8 cellular contexts compared by ENCODE assay signal in genomic region chr7:157386979-157387800, GRCh38. TPM values are rescaled to one million over a fixed set of nuclear protein-coding genes. Genes with fewer than 3 reads are reported as not detected.
DNase-seq lines count a peak whose midpoint lies in the region; TF ChIP-seq lines count a peak whose summit lies in the region.

No MANE protein-coding gene starts in this region.

- CTCF ChIA-PET in HEK293T (lab: Yijun Ruan, JAX): interaction anchor here (0.6 to 3.1 kb wide), 17 partner anchors 8 to 113 kb away, joined by 3 to 19 read pairs (median 4); no protein-coding TSS in a partner anchor

- peaks cover 36% of the 10 kb centered on the region for H3K4me1 Mint-ChIP-seq in T-helper 1 cell treated with Interleukin-12 subunit alpha and Interleukin-12 subunit beta and Interleukin-4 antibody, amounts not matched to agents 30 μg/mL and 1 μg/mL, for 36 hours (ENCODE audit: low read depth)

- peaks cover 36% of the 10 kb centered on the region for H3K36me3 Mint-ChIP-seq in T-helper 1 cell treated with Interleukin-12 subunit alpha and Interleukin-12 subunit beta and Interleukin-4 antibody, amounts not matched to agents 30 μg/mL and 1 μg/mL, for 36 hours (ENCODE audit: low read depth)

- H3K9me3 ChIP-seq in skeletal muscle satellite cell (replicated peaks; ENCODE audit: low read length): no peaks in the 10 kb centered on the region

- POLR2A ChIA-PET in HEK293T (lab: Yijun Ruan, JAX): no interaction called here

- peak overlapping the region; percentile 56 for H3K27ac Mint-ChIP-seq in T-helper 1 cell treated with Interleukin-12 subunit alpha and Interleukin-12 subunit beta and Interleukin-4 antibody, amounts not matched to agents 30 μg/mL and 1 μg/mL, for 36 hours

- H3K4me3 ChIP-seq in GM12864 (ENCODE audit: low read depth, low read length) (peak overlapping the region; percentile 1; the same call in 1 of the 2 replicates), skeletal muscle satellite cell (ENCODE audit: low read length) (no peak overlapping the region)

- no peaks in the 10 kb centered on the region for H3K9me3 Mint-ChIP-seq in T-helper 1 cell treated with Interleukin-12 subunit alpha and Interleukin-12 subunit beta and Interleukin-4 antibody, amounts not matched to agents 30 μg/mL and 1 μg/mL, for 36 hours

- H3K9ac ChIP-seq in skeletal muscle satellite cell (ENCODE audit: low read depth, low read length): peak overlapping the region; percentile 29

- H3K4me3 Mint-ChIP-seq in T-helper 1 cell treated with Interleukin-12 subunit alpha and Interleukin-12 subunit beta and Interleukin-4 antibody, amounts not matched to agents 30 μg/mL and 1 μg/mL, for 36 hours: no peak overlapping the region

- peaks cover 71% of the 10 kb centered on the region for H3K36me3 ChIP-seq in skeletal muscle satellite cell (ENCODE audit: insufficient read depth, low read length)

- peak; percentile 86 for TF ChIP-seq CTCF in GM12864 (IDR thresholded peaks at IDR 0.05; ENCODE audit: low read depth, low read length, missing control alignments)

- peaks cover 41% of the 10 kb centered on the region for H3K4me1 ChIP-seq in skeletal muscle satellite cell (ENCODE audit: control insufficient read depth, insufficient read depth, low read length)

- peak; percentile 76 for DNase-seq in GM12864 (ENCODE audit: low read depth)
- peak; percentile 97 for DNase-seq in HEK293T (ENCODE audit: extremely low spot score)
- peak; percentile 61 for DNase-seq in MV-4-11 (lab: John Stamatoyannopoulos, UW)
- peak in 44 of 56 donors; percentile 7 to 80 (median 50) for DNase-seq in amygdala (lab: John Stamatoyannopoulos, UW)
- DNase-seq in hypothalamus (lab: John Stamatoyannopoulos, UW): peak in 39 of 51 donors; percentile 4 to 79 (median 42)
- no peak for DNase-seq in 8988T

- H3K27me3 Mint-ChIP-seq in T-helper 1 cell treated with Interleukin-12 subunit alpha and Interleukin-12 subunit beta and Interleukin-4 antibody, amounts not matched to agents 30 μg/mL and 1 μg/mL, for 36 hours (ENCODE audit: low read depth): no peaks in the 10 kb centered on the region

- no peaks in the 10 kb centered on the region for H3K27me3 ChIP-seq in skeletal muscle satellite cell (ENCODE audit: control insufficient read depth, insufficient read depth, low read length)

- no peak overlapping the region for H3K4me2 ChIP-seq in skeletal muscle satellite cell (ENCODE audit: low read length)

TF ChIP-seq in HEK293T, 16 proteins besides CTCF, POLR2A, EP300 and RAD21:
- TF ChIP-seq PKNOX1 (IDR thresholded peaks at IDR 0.05) (no peak), L3MBTL2 (conservative IDR thresholded peaks at IDR 0.05) (peak; percentile 95), HDGF (IDR thresholded peaks at IDR 0.05; ENCODE audit: borderline replicate concordance) (no peak), ZNF384 (IDR thresholded peaks at IDR 0.05) (no peak), BHLHE40 (IDR thresholded peaks at IDR 0.05; ENCODE audit: borderline replicate concordance) (peak; percentile 70), ELF4 (IDR thresholded peaks at IDR 0.05) (peak; percentile 77), SP1 (IDR thresholded peaks at IDR 0.05) (no peak)
TF ChIP-seq in HEK293T: peak in this region for 3.

RNA-seq across cellular contexts. Expression of gene DNAJB6, which starts 50.4 kb away (rescaled TPM):
- 52.2 and 65.4 TPM in 2 replicates for total RNA-seq in skeletal muscle satellite cell (2012; rRNA removed)
